Comparison of ENCODE assay signal across 19 cellular contexts in genomic region chr22:46213052-46213451, GRCh38. TPM values are rescaled to one million over a fixed set of nuclear protein-coding genes. Genes with fewer than 3 reads are reported as not detected.
DNase-seq lines count a peak whose midpoint lies in the region; ATAC-seq, FAIRE-seq and TF ChIP-seq lines count a peak whose summit lies in the region.
"Had no signal": no experiment of that assay in that cellular context is flagged by ENCODE, and none has a peak within 500 bp of the region (broad histone marks: within the 10 kb centered on the region; RNA-seq: fewer than 3 reads in every experiment).

No MANE protein-coding gene starts in this region.

- no peak for TF ChIP-seq CTCF in epithelial cell of esophagus (IDR thresholded peaks at IDR 0.05; ENCODE audit: insufficient read depth, low read depth, low read length, missing control alignments)

- no peak overlapping the region for H3K4me3 Mint-ChIP-seq in activated T-cell treated with anti-CD3 and anti-CD28 coated beads, Interleukin-2, amount 50 U/mL, for 4 hours
- H3K4me3 Mint-ChIP-seq: CD14-positive monocyte had no signal

- H3K4me3 ChIP-seq in epithelial cell of esophagus (ENCODE audit: low read length): no peak overlapping the region
- H3K4me3 ChIP-seq: K562 had no signal

- TF ChIP-seq POLR2A in GM12891 (IDR thresholded peaks at IDR 0.05; ENCODE audit: low read depth, low read length): no peak

- H3K4me1 Mint-ChIP-seq in activated T-cell treated with anti-CD3 and anti-CD28 coated beads, Interleukin-2, amount 50 U/mL, for 4 hours (ENCODE audit: low read depth): no peaks in the 10 kb centered on the region
- H3K4me1 Mint-ChIP-seq: CD14-positive monocyte had no signal

- peaks cover 14% of the 10 kb centered on the region for H3K9me3 Mint-ChIP-seq in activated T-cell treated with anti-CD3 and anti-CD28 coated beads, Interleukin-2, amount 50 U/mL, for 4 hours

- peak; percentile 32 to 62 for ATAC-seq in activated T-cell treated with anti-CD3 and anti-CD28 coated beads, Interleukin-2, amount 50 U/mL, for 4 hours
- ATAC-seq in GM21786 (IDR thresholded peaks at IDR 0.05; ENCODE audit: unreplicated experiment): no peak
- no peak for ATAC-seq in GM19324 (IDR thresholded peaks at IDR 0.05; ENCODE audit: low FRiP score, unreplicated experiment)
- ATAC-seq: K562 had no signal

- no peaks in the 10 kb centered on the region for H3K27me3 Mint-ChIP-seq in activated T-cell treated with anti-CD3 and anti-CD28 coated beads, Interleukin-2, amount 50 U/mL, for 4 hours (ENCODE audit: low read depth)

- DNase-seq in activated T-cell treated with anti-CD3 and anti-CD28 coated beads, Interleukin-2, amount 50 U/mL, for 4 hours: no peak
- DNase-seq in activated T-cell treated with anti-CD3 and anti-CD28 coated beads, Interleukin-2, amount 50 U/mL, for 1 hour: no peak
- no peak for DNase-seq in GM12891 (ENCODE audit: insufficient read length, low spot score)
- DNase-seq in LHCN-M2 (ENCODE audit: low read depth): peak; percentile 4
- peak; percentile 7 for DNase-seq in epithelial cell of esophagus (ENCODE audit: low read depth)
- no peak for DNase-seq in NOMO-1 treated with dmso at 0.1 percent for 144 hours (lab: John Stamatoyannopoulos, UW; ENCODE audit: unreplicated experiment)
- DNase-seq: ACHN, AML-193, COR-L47, HCEC 1CT, NCI-H1436, NCI-H2029 treated with DMSO at 0.1 percent for 48 hours, NCI-H2171 treated with DMSO at 0.1 percent for 48 hours, NCI-H748 treated with DMSO at 0.1 percent for 48 hours had no signal

- H3K36me3 Mint-ChIP-seq in activated T-cell treated with anti-CD3 and anti-CD28 coated beads, Interleukin-2, amount 50 U/mL, for 4 hours (ENCODE audit: insufficient read depth): peaks cover 49% of the 10 kb centered on the region

- peak; percentile 9 for FAIRE-seq in GM12891 (lab: Jason Lieb, UNC)
- FAIRE-seq: K562 had no signal

TF ChIP-seq in GM12891, 5 proteins besides CTCF, POLR2A, EP300 and RAD21:
- TF ChIP-seq PAX5 (IDR thresholded peaks at IDR 0.05; ENCODE audit: insufficient read depth, low read length, severe bottlenecking): no peak
- no peak for TF ChIP-seq POLR2AphosphoS5 (IDR thresholded peaks at IDR 0.05; ENCODE audit: low read depth, low read length)
- no peak for TF ChIP-seq TAF1 (IDR thresholded peaks at IDR 0.05; ENCODE audit: low read depth, low read length)
- TF ChIP-seq POU2F2 (IDR thresholded peaks at IDR 0.05; ENCODE audit: low read depth, low read length): no peak
- no peak for TF ChIP-seq SPI1 (IDR thresholded peaks at IDR 0.05; ENCODE audit: low read depth, low read length)

RNA-seq across cellular contexts. Expression of gene CDPF1, which starts 37.0 kb away (rescaled TPM):
- 10 to 100 TPM in 1 of 3 donors, 1 to 10 TPM in 2; 5.8 to 10.6 (median 8.9) TPM for total RNA-seq in activated T-cell treated with anti-CD3 and anti-CD28 coated beads, Interleukin-2, amount 50 U/mL, for 4 hours
- polyA plus RNA-seq in GM12891 (2012; ENCODE audit: low read depth, missing spikeins): 11.5 TPM
- total RNA-seq in LHCN-M2 (2014; rRNA removed): 15.9 and 21.3 TPM in 2 replicates
- polyA plus RNA-seq in LHCN-M2 (2012): 9.6 TPM

RNA-seq across cellular contexts. Expression of gene PKDREJ, which starts 50.1 kb away (rescaled TPM):
- total RNA-seq in activated T-cell treated with anti-CD3 and anti-CD28 coated beads, Interleukin-2, amount 50 U/mL, for 4 hours: not detected
- 0.04 TPM for polyA plus RNA-seq in GM12891 (2012; ENCODE audit: low read depth, missing spikeins)
- total RNA-seq in LHCN-M2 (2014; rRNA removed): not detected in 2 replicates
- polyA plus RNA-seq in LHCN-M2 (2012): 0.07 TPM
- total RNA-seq: K562, NCI-H460 had no signal
- polyA plus RNA-seq: CD14-positive monocyte had no signal

RNA-seq across cellular contexts. Expression of gene TTC38, which starts 54.8 kb away (rescaled TPM):
- total RNA-seq in activated T-cell treated with anti-CD3 and anti-CD28 coated beads, Interleukin-2, amount 50 U/mL, for 4 hours: 1 to 10 TPM; 5.5 to 6.0 (median 6.0) TPM
- 17.4 TPM for polyA plus RNA-seq in GM12891 (2012; ENCODE audit: low read depth, missing spikeins)
- 38.0 and 38.6 TPM in 2 replicates for total RNA-seq in LHCN-M2 (2014; rRNA removed)
- 20.9 TPM for polyA plus RNA-seq in LHCN-M2 (2012)

Comparison
In these comparisons a context has a peak if more than half of its experiments do, and no peak if none do; other contexts are left out.
1. ATAC-seq: peak in activated T-cell treated with anti-CD3 and anti-CD28 coated beads, Interleukin-2, amount 50 U/mL, for 4 hours (2 of 2); none in GM21786 (single experiment) and GM19324 (single experiment).
2. DNase-seq: peak in LHCN-M2 (single experiment) and epithelial cell of esophagus (single experiment); none in activated T-cell treated with anti-CD3 and anti-CD28 coated beads, Interleukin-2, amount 50 U/mL, for 4 hours (single experiment), activated T-cell treated with anti-CD3 and anti-CD28 coated beads, Interleukin-2, amount 50 U/mL, for 1 hour (single experiment), GM12891 (single experiment) and NOMO-1 treated with dmso at 0.1 percent for 144 hours (single experiment).